8 cellular contexts compared by ENCODE assay signal in the genomic region with DNA sequence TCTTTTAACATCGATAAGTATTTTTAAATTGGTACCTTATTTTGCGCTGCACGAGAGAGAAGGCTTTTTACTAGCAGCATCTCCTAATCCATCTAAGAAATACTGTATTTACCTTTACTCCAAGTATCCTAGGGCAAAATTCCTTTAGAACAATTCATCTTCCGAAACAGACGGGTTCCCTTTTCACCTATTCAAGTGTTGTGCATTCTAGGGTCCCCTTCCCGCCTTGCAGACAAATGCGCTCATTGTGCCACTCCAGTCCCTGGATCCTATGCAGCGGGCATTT. TPM values are rescaled to one million over a fixed set of nuclear protein-coding genes. Genes with fewer than 3 reads are reported as not detected.
DNase-seq lines count a peak whose midpoint lies in the region; FAIRE-seq and TF ChIP-seq lines count a peak whose summit lies in the region.

No MANE protein-coding gene starts in this region.

- 0 out of 2 replicates have a peak, but pooled peaks cover 7% of the 10 kb centered on the region for H3K36me3 ChIP-seq in HAP-1 (replicated peaks)
- H3K36me3 ChIP-seq in SU-DHL-6 (ENCODE audit: low read length), result no peaks in the 10 kb centered on the region

- H3K9me3 ChIP-seq in HAP-1 (no peaks in the 10 kb centered on the region), SU-DHL-6 (ENCODE audit: insufficient read depth, low read length) (no peaks in the 10 kb centered on the region)

- H3K9me2 ChIP-seq in SU-DHL-6 (replicated peaks; ENCODE audit: insufficient read depth, low read length), result no peaks in the 10 kb centered on the region

- DNase-seq in HAP-1 (ENCODE audit: low spot score in 2 of 2) (peak in 1 of 2 experiments; percentile 62), fibroblast of the aortic adventitia (ENCODE audit: low read depth) (no peak), skeletal muscle cell (ENCODE audit: low read depth) (no peak), DMS114 treated with DMSO at 0.1 percent for 48 hours (lab: John Stamatoyannopoulos, UW; ENCODE audit: unreplicated experiment) (no peak), D721Med (ENCODE audit: insufficient read length, low spot score) (no peak)
- DNase-seq in activated CD4-positive, alpha-beta T cell treated with anti-CD3 and anti-CD28 coated beads, Interleukin-2, amount 50 U/mL, for 48 hours, result no peak
- DNase-seq in stimulated activated CD4-positive, alpha-beta T cell treated with anti-CD3 and anti-CD28 coated beads, Interleukin-4, amount 100 ng/mL, for 24 hours, result no peak

- FAIRE-seq in D721Med (lab: Jason Lieb, UNC), result no peak

- peak overlapping the region; percentile 94 for H3K4me3 ChIP-seq in HAP-1
- peak overlapping the region; percentile 93 for H3K4me3 ChIP-seq in SU-DHL-6 (ENCODE audit: insufficient read depth, low read length, poor library complexity, severe bottlenecking)
- peak overlapping the region; percentile 71 for H3K4me3 ChIP-seq in fibroblast of the aortic adventitia (ENCODE audit: low read depth, low read length)
- H3K4me3 ChIP-seq in skeletal muscle cell (ENCODE audit: low read depth, low read length), result peak overlapping the region; percentile 83

- peak overlapping the region; percentile 97 for H3K9ac ChIP-seq in SU-DHL-6 (ENCODE audit: low read length)

- H3F3A ChIP-seq in SU-DHL-6 (ENCODE audit: insufficient read depth), result peaks cover 9% of the 10 kb centered on the region

- H3K79me2 ChIP-seq in SU-DHL-6 (ENCODE audit: insufficient read depth, low read length), result peaks cover 39% of the 10 kb centered on the region

- H3K27me3 ChIP-seq in HAP-1 (ENCODE audit: low read depth), result no peaks in the 10 kb centered on the region
- no peaks in the 10 kb centered on the region for H3K27me3 ChIP-seq in SU-DHL-6 (ENCODE audit: low read length)

- in situ Hi-C loops in HAP-1 (cut with MboI; ENCODE audit: low sequenced_read_pairs), result no loop called here

- no peak overlapping the region for H3K27ac ChIP-seq in SU-DHL-6 (ENCODE audit: low read depth, low read length)

- peaks cover 24% of the 10 kb centered on the region for H3K4me1 ChIP-seq in HAP-1

- H3K4me2 ChIP-seq in SU-DHL-6 (ENCODE audit: low read depth, low read length, poor library complexity, severe bottlenecking), result peak overlapping the region; percentile 78

- H2AFZ ChIP-seq in SU-DHL-6 (ENCODE audit: low read depth, low read length, severe bottlenecking), result peak overlapping the region; percentile 92

- H4K20me1 ChIP-seq in SU-DHL-6 (ENCODE audit: low read depth, low read length), result 0 out of 2 replicates have a peak, but pooled peaks cover 10% of the 10 kb centered on the region

- TF ChIP-seq CTCF in SU-DHL-6 (IDR thresholded peaks at IDR 0.05; ENCODE audit: insufficient read depth, low read length, poor library complexity, severe bottlenecking) (no peak), fibroblast of the aortic adventitia (IDR thresholded peaks at IDR 0.05; ENCODE audit: insufficient read depth, low read length) (no peak), D721Med (IDR thresholded peaks at IDR 0.05; ENCODE audit: insufficient read depth, missing control alignments) (no peak)

RNA-seq across cellular contexts. Expression of gene SCAF8, which starts 0.7 kb away (rescaled TPM):
- total RNA-seq in fibroblast of the aortic adventitia (ENCODE audit: low replicate concordance), result 23.6 and 47.6 TPM in 2 replicates
